Comparison of ENCODE assay signal across 10 cellular contexts in genomic region chr1:966135-966602, GRCh38. TPM values are rescaled to one million over a fixed set of nuclear protein-coding genes. Genes with fewer than 3 reads are reported as not detected.
DNase-seq lines count a peak whose midpoint lies in the region; ATAC-seq, FAIRE-seq and TF ChIP-seq lines count a peak whose summit lies in the region.
"Had no signal": no experiment of that assay in that cellular context is flagged by ENCODE, and none has a peak within 500 bp of the region (broad histone marks: within the 10 kb centered on the region; RNA-seq: fewer than 3 reads in every experiment).

A gene with protein sequence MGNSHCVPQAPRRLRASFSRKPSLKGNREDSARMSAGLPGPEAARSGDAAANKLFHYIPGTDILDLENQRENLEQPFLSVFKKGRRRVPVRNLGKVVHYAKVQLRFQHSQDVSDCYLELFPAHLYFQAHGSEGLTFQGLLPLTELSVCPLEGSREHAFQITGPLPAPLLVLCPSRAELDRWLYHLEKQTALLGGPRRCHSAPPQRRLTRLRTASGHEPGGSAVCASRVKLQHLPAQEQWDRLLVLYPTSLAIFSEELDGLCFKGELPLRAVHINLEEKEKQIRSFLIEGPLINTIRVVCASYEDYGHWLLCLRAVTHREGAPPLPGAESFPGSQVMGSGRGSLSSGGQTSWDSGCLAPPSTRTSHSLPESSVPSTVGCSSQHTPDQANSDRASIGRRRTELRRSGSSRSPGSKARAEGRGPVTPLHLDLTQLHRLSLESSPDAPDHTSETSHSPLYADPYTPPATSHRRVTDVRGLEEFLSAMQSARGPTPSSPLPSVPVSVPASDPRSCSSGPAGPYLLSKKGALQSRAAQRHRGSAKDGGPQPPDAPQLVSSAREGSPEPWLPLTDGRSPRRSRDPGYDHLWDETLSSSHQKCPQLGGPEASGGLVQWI (plus strand): TSS chr1:966482. CDS start chr1:966532, 50 bp downstream.

- H3K4me3 Mint-ChIP-seq in dendritic cell treated with granulocyte-macrophage colony-stimulating factor and Interleukin-4, amounts not matched to agents 40 ng/mL and 50 ng/mL, for 4 days, result peak within 1 kb of the TSS; percentile 88

- H3K9me3 Mint-ChIP-seq in dendritic cell treated with granulocyte-macrophage colony-stimulating factor and Interleukin-4, amounts not matched to agents 40 ng/mL and 50 ng/mL, for 4 days, result no peaks in the 10 kb centered on the region

- peak within 1 kb of the TSS; percentile 37 for H3K27ac Mint-ChIP-seq in dendritic cell treated with granulocyte-macrophage colony-stimulating factor and Interleukin-4, amounts not matched to agents 40 ng/mL and 50 ng/mL, for 4 days

- peaks cover 17% of the 10 kb centered on the region for H3K4me1 ChIP-seq in mucosa of descending colon (ENCODE audit: low read depth)

- peaks cover 37% of the 10 kb centered on the region for H3K36me3 Mint-ChIP-seq in dendritic cell treated with granulocyte-macrophage colony-stimulating factor and Interleukin-4, amounts not matched to agents 40 ng/mL and 50 ng/mL, for 4 days (ENCODE audit: low read depth)

- ATAC-seq in GM21786 (IDR thresholded peaks at IDR 0.05; ENCODE audit: unreplicated experiment) (peak; percentile 29), mucosa of descending colon (peak; percentile 83)

- intact Hi-C loops in dendritic cell treated with granulocyte-macrophage colony-stimulating factor and Interleukin-4, amounts not matched to agents 40 ng/mL and 50 ng/mL, for 4 days (cut with micrococcal nuclease), result no loop called here
- intact Hi-C loops in mucosa of descending colon (cut with DNase I, micrococcal nuclease), result no loop called here

- DNase-seq in DMS53 (lab: John Stamatoyannopoulos, UW) (peak; percentile 88), RCC 7860 (ENCODE audit: low spot score) (peak; percentile 73), mucosa of descending colon (peak in 2 of 3 donors; percentile 40 to 61), NCI-H2081 treated with DMSO at 0.1 percent for 48 hours (lab: John Stamatoyannopoulos, UW) (no peak), SHP77 treated with DMSO at 0.1 percent for 48 hours (lab: John Stamatoyannopoulos, UW) (no peak), DMS79 (lab: John Stamatoyannopoulos, UW) (no peak)

- peaks cover 36% of the 10 kb centered on the region for H3K4me1 Mint-ChIP-seq in dendritic cell treated with granulocyte-macrophage colony-stimulating factor and Interleukin-4, amounts not matched to agents 40 ng/mL and 50 ng/mL, for 4 days (ENCODE audit: low read depth)

- peaks cover 53% of the 10 kb centered on the region for H3K27me3 Mint-ChIP-seq in dendritic cell treated with granulocyte-macrophage colony-stimulating factor and Interleukin-4, amounts not matched to agents 40 ng/mL and 50 ng/mL, for 4 days

- TF ChIP-seq CTCF in mucosa of descending colon (IDR thresholded peaks at IDR 0.05), result no peak

- FAIRE-seq in RCC 7860 (lab: Jason Lieb, UNC), result no peak
- FAIRE-seq: TTC549 had no signal

- H3K4me3 ChIP-seq in mucosa of descending colon, result peak within 1 kb of the TSS; percentile 30

- H3K9me3 ChIP-seq in mucosa of descending colon, result no peaks in the 10 kb centered on the region

- H3K36me3 ChIP-seq in mucosa of descending colon (ENCODE audit: low read depth), result no peaks in the 10 kb centered on the region

RNA-seq across cellular contexts. Expression of the gene that starts here (rescaled TPM):
- under 1 TPM; 0.23 to 0.99 (median 0.32) TPM for total RNA-seq in mucosa of descending colon
- total RNA-seq: temporal lobe had no signal

Comparison
In these comparisons a context has a peak if more than half of its experiments do, and no peak if none do; other contexts are left out.
1. Peak in DNase-seq, ATAC-seq and H3K4me3 ChIP-seq in mucosa of descending colon; RNA of the gene not detected or under 1 TPM.
2. DNase-seq: peak in DMS53 (single experiment) and RCC 7860 (single experiment); none in NCI-H2081 treated with DMSO at 0.1 percent for 48 hours (single experiment), SHP77 treated with DMSO at 0.1 percent for 48 hours (single experiment) and DMS79 (single experiment).